21 cellular contexts compared by ENCODE assay signal in the genomic region with DNA sequence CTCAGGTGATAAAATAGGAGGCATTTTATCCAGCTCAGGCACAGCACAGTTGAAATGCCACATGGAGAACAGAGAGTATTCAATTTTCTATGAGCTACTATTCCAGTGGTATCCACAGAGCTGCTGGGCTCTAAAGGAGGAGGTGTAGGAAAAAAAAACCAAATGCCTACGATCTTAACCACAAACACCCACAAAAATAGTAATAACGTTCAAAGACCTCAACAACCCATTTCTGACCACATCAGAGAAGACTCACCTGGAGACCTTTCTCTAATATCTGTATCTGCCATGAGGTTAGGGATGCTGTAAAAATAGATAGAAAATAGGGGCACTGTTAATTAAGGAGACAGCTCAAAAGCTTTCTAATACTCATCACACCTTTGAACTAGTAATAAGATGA.
"Had no signal": no experiment of that assay in that cellular context is flagged by ENCODE, and none has a peak within 500 bp of the region (broad histone marks: within the 10 kb centered on the region; RNA-seq: fewer than 3 reads in every experiment).

No MANE protein-coding gene starts in this region.

- H3K36me3 Mint-ChIP-seq: activated CD4-positive, alpha-beta memory T cell treated with anti-CD3 and anti-CD28 coated beads for 36 hours; activated CD8-positive, alpha-beta memory T cell treated with anti-CD3 and anti-CD28 coated beads, Interleukin-2, amount 10 ng/mL, durations not matched to agents 7 days and 5 days; activated naive CD4-positive, alpha-beta T cell treated with anti-CD3 and anti-CD28 coated beads, Interleukin-2, amount 10 ng/mL, durations not matched to agents 7 days and 5 days; brain; memory B cell had no signal

- H3K27me3 ChIP-seq: neutrophil, ovary, right atrium auricular region, tibial artery had no signal

- H3K9me3 ChIP-seq: heart right ventricle, neutrophil, ovary, prostate gland, right atrium auricular region, tibial artery had no signal

- ATAC-seq: activated CD8-positive, alpha-beta memory T cell treated with anti-CD3 and anti-CD28 coated beads, Interleukin-2, amount 10 ng/mL, durations not matched to agents 7 days and 5 days; heart right ventricle; left colon had no signal

- DNase-seq: activated CD8-positive, alpha-beta memory T cell treated with anti-CD3 and anti-CD28 coated beads, Interleukin-2, amount 10 ng/mL, durations not matched to agents 7 days and 5 days; activated effector memory CD4-positive, alpha-beta T cell treated with anti-CD3 and anti-CD28 coated beads, Interleukin-2, amount 50 U/mL, for 16 hours; activated naive CD4-positive, alpha-beta T cell treated with anti-CD3 and anti-CD28 coated beads, Interleukin-2, amount 10 ng/mL, durations not matched to agents 7 days and 5 days; activated T-cell treated with anti-CD3 and anti-CD28 coated beads for 4 hours; aorta; heart right ventricle; left colon; ovary; stimulated activated CD4-positive, alpha-beta T cell treated with anti-CD3 and anti-CD28 coated beads, Interleukin-4, amount 100 ng/mL, for 4 hours; T-helper 9 cell; tibial artery had no signal

- H3K36me3 ChIP-seq: heart right ventricle, neutrophil, ovary, prostate gland, right atrium auricular region, tibial artery had no signal

- H3K9me3 Mint-ChIP-seq: activated CD4-positive, alpha-beta memory T cell treated with anti-CD3 and anti-CD28 coated beads for 36 hours; activated naive CD4-positive, alpha-beta T cell treated with anti-CD3 and anti-CD28 coated beads, Interleukin-2, amount 10 ng/mL, durations not matched to agents 7 days and 5 days; memory B cell; nephron; stimulated activated naive CD8-positive, alpha-beta T cell treated with anti-CD3 and anti-CD28 coated beads, Interleukin-15, Interleukin-2, amounts not matched to agents 100 ng/mL and 50 ng/mL, for 24 hours had no signal

- H3K27ac Mint-ChIP-seq: activated CD4-positive, alpha-beta memory T cell treated with anti-CD3 and anti-CD28 coated beads for 36 hours; activated CD8-positive, alpha-beta memory T cell treated with anti-CD3 and anti-CD28 coated beads, Interleukin-2, amount 10 ng/mL, durations not matched to agents 7 days and 5 days; activated naive CD4-positive, alpha-beta T cell treated with anti-CD3 and anti-CD28 coated beads, Interleukin-2, amount 10 ng/mL, durations not matched to agents 7 days and 5 days; brain; memory B cell; nephron; stimulated activated naive CD8-positive, alpha-beta T cell treated with anti-CD3 and anti-CD28 coated beads, Interleukin-15, Interleukin-2, amounts not matched to agents 100 ng/mL and 50 ng/mL, for 24 hours had no signal

- H3K4me1 Mint-ChIP-seq: activated naive CD4-positive, alpha-beta T cell treated with anti-CD3 and anti-CD28 coated beads, Interleukin-2, amount 10 ng/mL, durations not matched to agents 7 days and 5 days; memory B cell had no signal

- FAIRE-seq: endometrium, keratinocyte had no signal

- H3K4me1 ChIP-seq: prostate gland had no signal

- H3K27ac ChIP-seq: heart right ventricle, neutrophil, ovary, prostate gland, right atrium auricular region, tibial artery had no signal

- H3K4me3 ChIP-seq: heart right ventricle, ovary, prostate gland, right atrium auricular region, tibial artery had no signal

- H3K4me3 Mint-ChIP-seq: activated CD4-positive, alpha-beta memory T cell treated with anti-CD3 and anti-CD28 coated beads for 36 hours; activated CD8-positive, alpha-beta memory T cell treated with anti-CD3 and anti-CD28 coated beads, Interleukin-2, amount 10 ng/mL, durations not matched to agents 7 days and 5 days; activated naive CD4-positive, alpha-beta T cell treated with anti-CD3 and anti-CD28 coated beads, Interleukin-2, amount 10 ng/mL, durations not matched to agents 7 days and 5 days; brain; memory B cell; nephron; stimulated activated naive CD8-positive, alpha-beta T cell treated with anti-CD3 and anti-CD28 coated beads, Interleukin-15, Interleukin-2, amounts not matched to agents 100 ng/mL and 50 ng/mL, for 24 hours had no signal
